1 cellular context compared by ENCODE assay signal in the genomic region with DNA sequence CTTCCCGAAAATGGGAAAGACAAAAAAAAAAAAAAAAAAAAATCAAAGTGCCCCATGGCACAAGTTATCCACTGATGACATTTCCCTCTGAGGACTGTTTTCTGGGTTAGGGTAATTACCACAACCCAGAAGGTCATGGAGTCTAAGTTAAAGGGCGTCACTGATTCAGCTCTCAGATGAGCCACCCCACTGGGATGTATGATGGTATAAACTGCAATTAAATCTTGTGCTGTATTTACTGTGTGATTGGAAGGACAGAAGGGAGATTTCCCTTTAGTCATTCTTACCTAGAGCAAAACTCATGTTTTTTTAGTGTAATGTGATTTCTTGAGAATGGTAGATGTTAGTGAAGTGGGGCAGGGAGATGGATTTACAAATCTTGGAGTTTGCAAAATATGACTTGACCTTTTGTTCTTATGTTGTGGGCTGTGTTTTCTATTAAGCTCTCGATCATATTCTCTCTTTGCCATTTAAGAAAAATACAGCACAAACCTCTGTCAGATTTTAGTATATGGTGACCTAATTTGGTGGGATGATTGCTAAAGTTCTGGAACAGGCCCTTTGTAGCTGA.
TF ChIP-seq lines count a peak whose summit lies in the region.

No MANE protein-coding gene starts in this region.

TF ChIP-seq in HEK293, 187 proteins besides CTCF, POLR2A, EP300 and RAD21 (continued from another document and continues in another):
- TF ChIP-seq, protein P1, sequence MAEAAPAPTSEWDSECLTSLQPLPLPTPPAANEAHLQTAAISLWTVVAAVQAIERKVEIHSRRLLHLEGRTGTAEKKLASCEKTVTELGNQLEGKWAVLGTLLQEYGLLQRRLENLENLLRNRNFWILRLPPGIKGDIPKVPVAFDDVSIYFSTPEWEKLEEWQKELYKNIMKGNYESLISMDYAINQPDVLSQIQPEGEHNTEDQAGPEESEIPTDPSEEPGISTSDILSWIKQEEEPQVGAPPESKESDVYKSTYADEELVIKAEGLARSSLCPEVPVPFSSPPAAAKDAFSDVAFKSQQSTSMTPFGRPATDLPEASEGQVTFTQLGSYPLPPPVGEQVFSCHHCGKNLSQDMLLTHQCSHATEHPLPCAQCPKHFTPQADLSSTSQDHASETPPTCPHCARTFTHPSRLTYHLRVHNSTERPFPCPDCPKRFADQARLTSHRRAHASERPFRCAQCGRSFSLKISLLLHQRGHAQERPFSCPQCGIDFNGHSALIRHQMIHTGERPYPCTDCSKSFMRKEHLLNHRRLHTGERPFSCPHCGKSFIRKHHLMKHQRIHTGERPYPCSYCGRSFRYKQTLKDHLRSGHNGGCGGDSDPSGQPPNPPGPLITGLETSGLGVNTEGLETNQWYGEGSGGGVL (tag by site-specific recombination; IDR thresholded peaks at IDR 0.05): no peak
- TF ChIP-seq ZBTB11 (tag by site-specific recombination; conservative IDR thresholded peaks at IDR 0.05; ENCODE audit: low read depth) (no peak), BCL11A (tag by site-specific recombination; IDR thresholded peaks at IDR 0.05; ENCODE audit: low read depth) (no peak; the same call in 1 of the 2 replicates), ZNF48 (tag by site-specific recombination; IDR thresholded peaks at IDR 0.05) (no peak), GLIS2 (tag by site-specific recombination; IDR thresholded peaks at IDR 0.05) (no peak), ZNF23 (tag by site-specific recombination; IDR thresholded peaks at IDR 0.05; ENCODE audit: borderline replicate concordance) (no peak), ZNF211 (tag by site-specific recombination; IDR thresholded peaks at IDR 0.05; ENCODE audit: low read depth) (no peak), ZNF280D (tag by site-specific recombination; IDR thresholded peaks at IDR 0.05) (no peak), ZBTB17 (tag by site-specific recombination; IDR thresholded peaks at IDR 0.05) (no peak; the same call in 1 of the 2 replicates), ZBTB8A (tag by site-specific recombination; IDR thresholded peaks at IDR 0.05) (peak; percentile 71), ZNF560 (tag by site-specific recombination; IDR thresholded peaks at IDR 0.05; ENCODE audit: borderline replicate concordance) (no peak), ZNF785 (tag by site-specific recombination; IDR thresholded peaks at IDR 0.05) (no peak), PBX3 (CRISPR knock-in tag; IDR thresholded peaks at IDR 0.05) (no peak), ZNF24 (tag by site-specific recombination; IDR thresholded peaks at IDR 0.05) (0 out of 2 replicates have a peak, but pooled peaks have one; percentile 71), ZNF37A (tag by site-specific recombination; IDR thresholded peaks at IDR 0.05) (no peak), ZNF311 (tag by site-specific recombination; IDR thresholded peaks at IDR 0.05; ENCODE audit: borderline replicate concordance) (no peak), ZNF280C (tag by site-specific recombination; IDR thresholded peaks at IDR 0.05) (no peak), ZNF626 (tag by site-specific recombination; IDR thresholded peaks at IDR 0.05) (no peak), ZFP69B (tag by site-specific recombination; IDR thresholded peaks at IDR 0.05) (no peak), SCRT2 (tag by site-specific recombination; IDR thresholded peaks at IDR 0.05) (no peak), ZNF501 (tag by site-specific recombination; IDR thresholded peaks at IDR 0.05) (no peak), ZNF350 (tag by site-specific recombination; IDR thresholded peaks at IDR 0.05) (no peak), SP7 (tag by site-specific recombination; IDR thresholded peaks at IDR 0.05) (peak; percentile 91), PRDM1 (tag by site-specific recombination; IDR thresholded peaks at IDR 0.05) (no peak), AEBP2 (tag by site-specific recombination; IDR thresholded peaks at IDR 0.05; ENCODE audit: borderline replicate concordance) (no peak), TRIM28 (IDR thresholded peaks at IDR 0.05; ENCODE audit: borderline replicate concordance, low read length) (no peak), ZNF558 (tag by site-specific recombination; IDR thresholded peaks at IDR 0.05) (no peak), ZNF791 (tag by site-specific recombination; IDR thresholded peaks at IDR 0.05) (no peak), ZBTB1 (tag by site-specific recombination; IDR thresholded peaks at IDR 0.05) (no peak; the same call in 1 of the 2 replicates), ZNF394 (tag by site-specific recombination; IDR thresholded peaks at IDR 0.05; ENCODE audit: borderline replicate concordance) (no peak), ZNF223 (tag by site-specific recombination; IDR thresholded peaks at IDR 0.05) (no peak), GLIS1 (tag by site-specific recombination; IDR thresholded peaks at IDR 0.05) (peak; percentile 50; the same call in 1 of the 2 replicates), ZNF155 (tag by site-specific recombination; IDR thresholded peaks at IDR 0.05) (no peak), ZNF777 (tag by site-specific recombination; IDR thresholded peaks at IDR 0.05; ENCODE audit: borderline replicate concordance) (no peak), ZNF391 (tag by site-specific recombination; IDR thresholded peaks at IDR 0.05; ENCODE audit: borderline replicate concordance, low read depth) (no peak), ZFP37 (tag by site-specific recombination; IDR thresholded peaks at IDR 0.05) (no peak), ZFP41 (tag by site-specific recombination; IDR thresholded peaks at IDR 0.05; ENCODE audit: borderline replicate concordance) (no peak), KLF10 (tag by site-specific recombination; IDR thresholded peaks at IDR 0.05) (no peak), ZNF571 (tag by site-specific recombination; IDR thresholded peaks at IDR 0.05) (no peak), ZNF184 (tag by site-specific recombination; IDR thresholded peaks at IDR 0.05) (no peak), ZSCAN23 (tag by site-specific recombination; IDR thresholded peaks at IDR 0.05) (no peak), KLF8 (tag by site-specific recombination; IDR thresholded peaks at IDR 0.05) (no peak), ZNF610 (tag by site-specific recombination; IDR thresholded peaks at IDR 0.05; ENCODE audit: borderline replicate concordance) (no peak)
- TF ChIP-seq, protein P2, sequence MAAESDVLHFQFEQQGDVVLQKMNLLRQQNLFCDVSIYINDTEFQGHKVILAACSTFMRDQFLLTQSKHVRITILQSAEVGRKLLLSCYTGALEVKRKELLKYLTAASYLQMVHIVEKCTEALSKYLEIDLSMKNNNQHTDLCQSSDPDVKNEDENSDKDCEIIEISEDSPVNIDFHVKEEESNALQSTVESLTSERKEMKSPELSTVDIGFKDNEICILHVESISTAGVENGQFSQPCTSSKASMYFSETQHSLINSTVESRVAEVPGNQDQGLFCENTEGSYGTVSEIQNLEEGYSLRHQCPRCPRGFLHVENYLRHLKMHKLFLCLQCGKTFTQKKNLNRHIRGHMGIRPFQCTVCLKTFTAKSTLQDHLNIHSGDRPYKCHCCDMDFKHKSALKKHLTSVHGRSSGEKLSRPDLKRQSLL (tag by site-specific recombination; IDR thresholded peaks at IDR 0.05): no peak
- TF ChIP-seq, protein P3, sequence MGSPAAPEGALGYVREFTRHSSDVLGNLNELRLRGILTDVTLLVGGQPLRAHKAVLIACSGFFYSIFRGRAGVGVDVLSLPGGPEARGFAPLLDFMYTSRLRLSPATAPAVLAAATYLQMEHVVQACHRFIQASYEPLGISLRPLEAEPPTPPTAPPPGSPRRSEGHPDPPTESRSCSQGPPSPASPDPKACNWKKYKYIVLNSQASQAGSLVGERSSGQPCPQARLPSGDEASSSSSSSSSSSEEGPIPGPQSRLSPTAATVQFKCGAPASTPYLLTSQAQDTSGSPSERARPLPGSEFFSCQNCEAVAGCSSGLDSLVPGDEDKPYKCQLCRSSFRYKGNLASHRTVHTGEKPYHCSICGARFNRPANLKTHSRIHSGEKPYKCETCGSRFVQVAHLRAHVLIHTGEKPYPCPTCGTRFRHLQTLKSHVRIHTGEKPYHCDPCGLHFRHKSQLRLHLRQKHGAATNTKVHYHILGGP (tag by site-specific recombination; IDR thresholded peaks at IDR 0.05): no peak
- TF ChIP-seq, protein P4, sequence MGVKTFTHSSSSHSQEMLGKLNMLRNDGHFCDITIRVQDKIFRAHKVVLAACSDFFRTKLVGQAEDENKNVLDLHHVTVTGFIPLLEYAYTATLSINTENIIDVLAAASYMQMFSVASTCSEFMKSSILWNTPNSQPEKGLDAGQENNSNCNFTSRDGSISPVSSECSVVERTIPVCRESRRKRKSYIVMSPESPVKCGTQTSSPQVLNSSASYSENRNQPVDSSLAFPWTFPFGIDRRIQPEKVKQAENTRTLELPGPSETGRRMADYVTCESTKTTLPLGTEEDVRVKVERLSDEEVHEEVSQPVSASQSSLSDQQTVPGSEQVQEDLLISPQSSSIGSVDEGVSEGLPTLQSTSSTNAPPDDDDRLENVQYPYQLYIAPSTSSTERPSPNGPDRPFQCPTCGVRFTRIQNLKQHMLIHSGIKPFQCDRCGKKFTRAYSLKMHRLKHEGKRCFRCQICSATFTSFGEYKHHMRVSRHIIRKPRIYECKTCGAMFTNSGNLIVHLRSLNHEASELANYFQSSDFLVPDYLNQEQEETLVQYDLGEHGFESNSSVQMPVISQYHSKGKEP (tag by site-specific recombination; IDR thresholded peaks at IDR 0.05): peak; percentile 44; the same call in 1 of the 2 replicates
